Comparison of ENCODE assay signal across 1 cellular context in the genomic region with DNA sequence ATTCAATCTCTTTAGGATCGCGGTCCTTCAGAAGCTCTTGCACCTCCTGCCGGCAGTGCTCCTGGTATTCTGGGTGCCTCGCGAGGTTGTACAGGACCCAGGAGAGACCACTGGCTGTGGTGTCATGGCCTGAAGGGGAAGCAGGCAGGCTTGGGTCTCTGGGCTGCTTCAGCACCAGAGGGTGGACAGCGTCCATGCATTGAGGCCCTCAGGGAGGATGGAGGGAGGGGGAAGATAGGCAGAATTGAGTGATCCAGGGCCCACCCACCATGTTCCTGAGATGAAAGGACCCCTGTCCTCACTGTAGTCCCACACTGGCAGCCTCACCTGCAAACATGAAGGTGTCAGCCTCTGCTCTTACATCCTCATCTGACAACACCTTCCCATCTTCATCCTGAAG.
A peak's percentile ranks its signal among the peaks of the same experiment; 100 is the strongest.
TF ChIP-seq lines count a peak whose summit lies in the region.

No MANE protein-coding gene starts in this region.

TF ChIP-seq in HepG2, 621 proteins besides CTCF, POLR2A, EP300 and RAD21:
- TF ChIP-seq WIZ (CRISPR knock-in tag; IDR thresholded peaks at IDR 0.05) (0 out of 2 replicates have a peak, but pooled peaks have one; percentile 85), CBX1 (IDR thresholded peaks at IDR 0.05; ENCODE audit: low read depth) (no peak), EHMT2 (IDR thresholded peaks at IDR 0.05; ENCODE audit: borderline replicate concordance, low read depth, low read length) (peak; percentile 86), HDAC2 (CRISPR knock-in tag; IDR thresholded peaks at IDR 0.05) (peak; percentile 45; the same call in 1 of the 2 replicates), MIER2 (CRISPR knock-in tag; IDR thresholded peaks at IDR 0.05) (peak; percentile 96), CENPT (CRISPR knock-in tag; IDR thresholded peaks at IDR 0.05; ENCODE audit: low read depth) (0 out of 2 replicates have a peak, but pooled peaks have one; percentile 44), NFIB (CRISPR knock-in tag; IDR thresholded peaks at IDR 0.05; ENCODE audit: borderline replicate concordance) (no peak), SALL1 (CRISPR knock-in tag; IDR thresholded peaks at IDR 0.05) (peak; percentile 62), MIER3 (CRISPR knock-in tag; IDR thresholded peaks at IDR 0.05; ENCODE audit: borderline replicate concordance) (0 out of 2 replicates have a peak, but pooled peaks have one; percentile 25), GZF1 (CRISPR knock-in tag; IDR thresholded peaks at IDR 0.05) (no peak), SAP130 (CRISPR knock-in tag; IDR thresholded peaks at IDR 0.05; ENCODE audit: low read depth) (peak; percentile 41; the same call in 1 of the 2 replicates), ZNF260 (CRISPR knock-in tag; IDR thresholded peaks at IDR 0.05; ENCODE audit: borderline replicate concordance, low read depth) (no peak), TCF12 (IDR thresholded peaks at IDR 0.05) (no peak), TCF12 (CRISPR knock-in tag; IDR thresholded peaks at IDR 0.05) (no peak), EED (CRISPR knock-in tag; IDR thresholded peaks at IDR 0.05) (no peak), RARA (CRISPR knock-in tag; IDR thresholded peaks at IDR 0.05) (peak; percentile 43; the same call in 1 of the 2 replicates), NR3C1 (CRISPR knock-in tag; IDR thresholded peaks at IDR 0.05) (no peak), ZNF501 (CRISPR knock-in tag; IDR thresholded peaks at IDR 0.05) (no peak)
- TF ChIP-seq, protein P1, sequence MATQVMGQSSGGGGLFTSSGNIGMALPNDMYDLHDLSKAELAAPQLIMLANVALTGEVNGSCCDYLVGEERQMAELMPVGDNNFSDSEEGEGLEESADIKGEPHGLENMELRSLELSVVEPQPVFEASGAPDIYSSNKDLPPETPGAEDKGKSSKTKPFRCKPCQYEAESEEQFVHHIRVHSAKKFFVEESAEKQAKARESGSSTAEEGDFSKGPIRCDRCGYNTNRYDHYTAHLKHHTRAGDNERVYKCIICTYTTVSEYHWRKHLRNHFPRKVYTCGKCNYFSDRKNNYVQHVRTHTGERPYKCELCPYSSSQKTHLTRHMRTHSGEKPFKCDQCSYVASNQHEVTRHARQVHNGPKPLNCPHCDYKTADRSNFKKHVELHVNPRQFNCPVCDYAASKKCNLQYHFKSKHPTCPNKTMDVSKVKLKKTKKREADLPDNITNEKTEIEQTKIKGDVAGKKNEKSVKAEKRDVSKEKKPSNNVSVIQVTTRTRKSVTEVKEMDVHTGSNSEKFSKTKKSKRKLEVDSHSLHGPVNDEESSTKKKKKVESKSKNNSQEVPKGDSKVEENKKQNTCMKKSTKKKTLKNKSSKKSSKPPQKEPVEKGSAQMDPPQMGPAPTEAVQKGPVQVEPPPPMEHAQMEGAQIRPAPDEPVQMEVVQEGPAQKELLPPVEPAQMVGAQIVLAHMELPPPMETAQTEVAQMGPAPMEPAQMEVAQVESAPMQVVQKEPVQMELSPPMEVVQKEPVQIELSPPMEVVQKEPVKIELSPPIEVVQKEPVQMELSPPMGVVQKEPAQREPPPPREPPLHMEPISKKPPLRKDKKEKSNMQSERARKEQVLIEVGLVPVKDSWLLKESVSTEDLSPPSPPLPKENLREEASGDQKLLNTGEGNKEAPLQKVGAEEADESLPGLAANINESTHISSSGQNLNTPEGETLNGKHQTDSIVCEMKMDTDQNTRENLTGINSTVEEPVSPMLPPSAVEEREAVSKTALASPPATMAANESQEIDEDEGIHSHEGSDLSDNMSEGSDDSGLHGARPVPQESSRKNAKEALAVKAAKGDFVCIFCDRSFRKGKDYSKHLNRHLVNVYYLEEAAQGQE (IDR thresholded peaks at IDR 0.05; ENCODE audit: borderline replicate concordance in 1 of 2, low read depth in 1 of 2, low read length in 2 of 2) = peak; percentile 80 to 94
- TF ChIP-seq, protein P2, sequence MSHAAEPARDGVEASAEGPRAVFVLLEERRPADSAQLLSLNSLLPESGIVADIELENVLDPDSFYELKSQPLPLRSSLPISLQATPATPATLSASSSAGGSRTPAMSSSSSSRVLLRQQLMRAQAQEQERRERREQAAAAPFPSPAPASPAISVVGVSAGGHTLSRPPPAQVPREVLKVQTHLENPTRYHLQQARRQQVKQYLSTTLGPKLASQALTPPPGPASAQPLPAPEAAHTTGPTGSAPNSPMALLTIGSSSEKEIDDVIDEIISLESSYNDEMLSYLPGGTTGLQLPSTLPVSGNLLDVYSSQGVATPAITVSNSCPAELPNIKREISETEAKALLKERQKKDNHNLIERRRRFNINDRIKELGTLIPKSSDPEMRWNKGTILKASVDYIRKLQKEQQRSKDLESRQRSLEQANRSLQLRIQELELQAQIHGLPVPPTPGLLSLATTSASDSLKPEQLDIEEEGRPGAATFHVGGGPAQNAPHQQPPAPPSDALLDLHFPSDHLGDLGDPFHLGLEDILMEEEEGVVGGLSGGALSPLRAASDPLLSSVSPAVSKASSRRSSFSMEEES (CRISPR knock-in tag; IDR thresholded peaks at IDR 0.05) = 0 out of 2 replicates have a peak, but pooled peaks have one; percentile 22
- TF ChIP-seq, protein P3, sequence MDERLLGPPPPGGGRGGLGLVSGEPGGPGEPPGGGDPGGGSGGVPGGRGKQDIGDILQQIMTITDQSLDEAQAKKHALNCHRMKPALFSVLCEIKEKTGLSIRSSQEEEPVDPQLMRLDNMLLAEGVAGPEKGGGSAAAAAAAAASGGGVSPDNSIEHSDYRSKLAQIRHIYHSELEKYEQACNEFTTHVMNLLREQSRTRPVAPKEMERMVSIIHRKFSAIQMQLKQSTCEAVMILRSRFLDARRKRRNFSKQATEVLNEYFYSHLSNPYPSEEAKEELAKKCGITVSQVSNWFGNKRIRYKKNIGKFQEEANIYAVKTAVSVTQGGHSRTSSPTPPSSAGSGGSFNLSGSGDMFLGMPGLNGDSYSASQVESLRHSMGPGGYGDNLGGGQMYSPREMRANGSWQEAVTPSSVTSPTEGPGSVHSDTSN (CRISPR knock-in tag; IDR thresholded peaks at IDR 0.05) = no peak
- TF ChIP-seq, protein P4, sequence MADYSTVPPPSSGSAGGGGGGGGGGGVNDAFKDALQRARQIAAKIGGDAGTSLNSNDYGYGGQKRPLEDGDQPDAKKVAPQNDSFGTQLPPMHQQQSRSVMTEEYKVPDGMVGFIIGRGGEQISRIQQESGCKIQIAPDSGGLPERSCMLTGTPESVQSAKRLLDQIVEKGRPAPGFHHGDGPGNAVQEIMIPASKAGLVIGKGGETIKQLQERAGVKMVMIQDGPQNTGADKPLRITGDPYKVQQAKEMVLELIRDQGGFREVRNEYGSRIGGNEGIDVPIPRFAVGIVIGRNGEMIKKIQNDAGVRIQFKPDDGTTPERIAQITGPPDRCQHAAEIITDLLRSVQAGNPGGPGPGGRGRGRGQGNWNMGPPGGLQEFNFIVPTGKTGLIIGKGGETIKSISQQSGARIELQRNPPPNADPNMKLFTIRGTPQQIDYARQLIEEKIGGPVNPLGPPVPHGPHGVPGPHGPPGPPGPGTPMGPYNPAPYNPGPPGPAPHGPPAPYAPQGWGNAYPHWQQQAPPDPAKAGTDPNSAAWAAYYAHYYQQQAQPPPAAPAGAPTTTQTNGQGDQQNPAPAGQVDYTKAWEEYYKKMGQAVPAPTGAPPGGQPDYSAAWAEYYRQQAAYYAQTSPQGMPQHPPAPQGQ (CRISPR knock-in tag; IDR thresholded peaks at IDR 0.05; ENCODE audit: borderline replicate concordance) = no peak
- TF ChIP-seq, protein P5, sequence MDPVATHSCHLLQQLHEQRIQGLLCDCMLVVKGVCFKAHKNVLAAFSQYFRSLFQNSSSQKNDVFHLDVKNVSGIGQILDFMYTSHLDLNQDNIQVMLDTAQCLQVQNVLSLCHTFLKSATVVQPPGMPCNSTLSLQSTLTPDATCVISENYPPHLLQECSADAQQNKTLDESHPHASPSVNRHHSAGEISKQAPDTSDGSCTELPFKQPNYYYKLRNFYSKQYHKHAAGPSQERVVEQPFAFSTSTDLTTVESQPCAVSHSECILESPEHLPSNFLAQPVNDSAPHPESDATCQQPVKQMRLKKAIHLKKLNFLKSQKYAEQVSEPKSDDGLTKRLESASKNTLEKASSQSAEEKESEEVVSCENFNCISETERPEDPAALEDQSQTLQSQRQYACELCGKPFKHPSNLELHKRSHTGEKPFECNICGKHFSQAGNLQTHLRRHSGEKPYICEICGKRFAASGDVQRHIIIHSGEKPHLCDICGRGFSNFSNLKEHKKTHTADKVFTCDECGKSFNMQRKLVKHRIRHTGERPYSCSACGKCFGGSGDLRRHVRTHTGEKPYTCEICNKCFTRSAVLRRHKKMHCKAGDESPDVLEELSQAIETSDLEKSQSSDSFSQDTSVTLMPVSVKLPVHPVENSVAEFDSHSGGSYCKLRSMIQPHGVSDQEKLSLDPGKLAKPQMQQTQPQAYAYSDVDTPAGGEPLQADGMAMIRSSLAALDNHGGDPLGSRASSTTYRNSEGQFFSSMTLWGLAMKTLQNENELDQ (CRISPR knock-in tag; IDR thresholded peaks at IDR 0.05; ENCODE audit: borderline replicate concordance) = 0 out of 2 replicates have a peak, but pooled peaks have one; percentile 55
